20 cellular contexts compared by ENCODE assay signal in genomic region chr9:87514136-87514535, GRCh38. TPM values are rescaled to one million over a fixed set of nuclear protein-coding genes. Genes with fewer than 3 reads are reported as not detected.
A peak's percentile ranks its signal among the peaks of the same experiment; 100 is the strongest.
DNase-seq lines count a peak whose midpoint lies in the region; ATAC-seq and TF ChIP-seq lines count a peak whose summit lies in the region.
"Had no signal": no experiment of that assay in that cellular context is flagged by ENCODE, and none has a peak within 500 bp of the region (broad histone marks: within the 10 kb centered on the region; RNA-seq: fewer than 3 reads in every experiment).

No MANE protein-coding gene starts in this region.

- H3K36me3 ChIP-seq in gastrocnemius medialis = no peaks in the 10 kb centered on the region

- no peaks in the 10 kb centered on the region for H3K9me3 ChIP-seq in gastrocnemius medialis

- H3K4me1 ChIP-seq in gastrocnemius medialis = peaks cover 4 to 6% of the 10 kb centered on the region in 2 donors

- TF ChIP-seq CTCF in glutamatergic neuron (IDR thresholded peaks at IDR 0.05; ENCODE audit: partially characterized antibody, unreplicated experiment) = no peak
- no peak for TF ChIP-seq CTCF in osteocyte (IDR thresholded peaks at IDR 0.05)
- TF ChIP-seq CTCF in type B pancreatic cell (conservative IDR thresholded peaks at IDR 0.05) = no peak
- TF ChIP-seq CTCF in gastrocnemius medialis (IDR thresholded peaks at IDR 0.05 in 4 of 5, conservative IDR thresholded peaks at IDR 0.05 in 1 of 5) = no peak

- no peak for DNase-seq in stimulated activated naive CD8-positive, alpha-beta T cell treated with anti-CD3 and anti-CD28 coated beads, Interleukin-15, Interleukin-2, amounts not matched to agents 100 U/mL and 50 U/mL, for 24 hours
- no peak for DNase-seq in stimulated activated naive CD8-positive, alpha-beta T cell treated with anti-CD3 and anti-CD28 coated beads, Interleukin-15, amount 100 ng/mL, for 72 hours
- DNase-seq in glutamatergic neuron = peak; percentile 28
- peak; percentile 40 for DNase-seq in osteocyte (ENCODE audit: extremely low spot score, unreplicated experiment)
- DNase-seq in type B pancreatic cell (ENCODE audit: extremely low spot score, unreplicated experiment) = no peak
- no peak for DNase-seq in gastrocnemius medialis
- DNase-seq: CD4-positive, alpha-beta memory T cell; HFFc6; Karpas-422; NCI-H1417 treated with DMSO at 0.1 percent for 48 hours; NCI-H2029; NCI-H345; NCI-H524 treated with DMSO at 0.1 percent for 48 hours; PC-3; RPMI8226; SHP77 treated with DMSO at 0.1 percent for 48 hours had no signal

- peak; percentile 9 for ATAC-seq in stimulated activated naive CD8-positive, alpha-beta T cell treated with anti-CD3 and anti-CD28 coated beads, Interleukin-15, Interleukin-2, amounts not matched to agents 100 U/mL and 50 U/mL, for 24 hours
- no peak for ATAC-seq in stimulated activated naive CD8-positive, alpha-beta T cell treated with anti-CD3 and anti-CD28 coated beads, Interleukin-15, amount 100 ng/mL, for 72 hours
- ATAC-seq in gastrocnemius medialis (no peak), HG02798 (IDR thresholded peaks at IDR 0.05; ENCODE audit: poor library complexity, unreplicated experiment) (no peak), HG02759 (IDR thresholded peaks at IDR 0.05; ENCODE audit: unreplicated experiment) (no peak)
- ATAC-seq: PC-3 had no signal

- no peak overlapping the region for H3K27ac ChIP-seq in gastrocnemius medialis
- H3K27ac ChIP-seq: 22Rv1 had no signal

- no peak overlapping the region for H3K4me3 ChIP-seq in gastrocnemius medialis

- H3K36me3 Mint-ChIP-seq in glutamatergic neuron (ENCODE audit: unreplicated experiment) = peaks cover 12% of the 10 kb centered on the region
- H3K36me3 Mint-ChIP-seq in osteocyte (ENCODE audit: unreplicated experiment) = peaks cover 66% of the 10 kb centered on the region
- peaks cover 71% of the 10 kb centered on the region for H3K36me3 Mint-ChIP-seq in type B pancreatic cell
- H3K36me3 Mint-ChIP-seq: CD4-positive, alpha-beta memory T cell; IgD-negative memory B cell had no signal

- no peaks in the 10 kb centered on the region for H3K4me1 Mint-ChIP-seq in stimulated activated naive CD8-positive, alpha-beta T cell treated with anti-CD3 and anti-CD28 coated beads, Interleukin-15, amount 100 ng/mL, for 72 hours
- H3K4me1 Mint-ChIP-seq in glutamatergic neuron (ENCODE audit: low read depth, unreplicated experiment) = peaks cover 61% of the 10 kb centered on the region
- H3K4me1 Mint-ChIP-seq in osteocyte (ENCODE audit: unreplicated experiment) = peaks cover 64% of the 10 kb centered on the region
- peaks cover 41% of the 10 kb centered on the region for H3K4me1 Mint-ChIP-seq in type B pancreatic cell (ENCODE audit: unreplicated experiment)
- H3K4me1 Mint-ChIP-seq: CD4-positive, alpha-beta memory T cell had no signal

- in situ Hi-C loops in gastrocnemius medialis (cut with MboI; ENCODE audit: low sequenced_read_pairs in 4 of 4) = no loop called here

- peaks cover 31% of the 10 kb centered on the region for H3K27me3 Mint-ChIP-seq in stimulated activated naive CD8-positive, alpha-beta T cell treated with anti-CD3 and anti-CD28 coated beads, Interleukin-15, amount 100 ng/mL, for 72 hours
- H3K27me3 Mint-ChIP-seq in glutamatergic neuron (ENCODE audit: unreplicated experiment) = peaks cover 9% of the 10 kb centered on the region
- no peaks in the 10 kb centered on the region for H3K27me3 Mint-ChIP-seq in osteocyte (ENCODE audit: unreplicated experiment)
- H3K27me3 Mint-ChIP-seq in type B pancreatic cell = no peaks in the 10 kb centered on the region

- H3K9me3 Mint-ChIP-seq in stimulated activated naive CD8-positive, alpha-beta T cell treated with anti-CD3 and anti-CD28 coated beads, Interleukin-15, amount 100 ng/mL, for 72 hours = no peaks in the 10 kb centered on the region
- H3K9me3 Mint-ChIP-seq in glutamatergic neuron (ENCODE audit: unreplicated experiment) (peaks cover 14% of the 10 kb centered on the region), osteocyte (ENCODE audit: unreplicated experiment) (no peaks in the 10 kb centered on the region), type B pancreatic cell (peaks cover 4% of the 10 kb centered on the region)

- no peaks in the 10 kb centered on the region for H3K27me3 ChIP-seq in gastrocnemius medialis

- intact Hi-C loops in gastrocnemius medialis (cut with DNase I; ENCODE audit: low total_unique reads) = no loop called here

- TF ChIP-seq POLR2A in gastrocnemius medialis (IDR thresholded peaks at IDR 0.05) = no peak

- no peak overlapping the region for H3K4me3 Mint-ChIP-seq in stimulated activated naive CD8-positive, alpha-beta T cell treated with anti-CD3 and anti-CD28 coated beads, Interleukin-15, amount 100 ng/mL, for 72 hours
- H3K4me3 Mint-ChIP-seq in glutamatergic neuron (ENCODE audit: unreplicated experiment) (peak overlapping the region; percentile 81), osteocyte (ENCODE audit: unreplicated experiment) (no peak overlapping the region), type B pancreatic cell (no peak overlapping the region)
- H3K4me3 Mint-ChIP-seq: CD4-positive, alpha-beta memory T cell; HFFc6; IgD-negative memory B cell had no signal

- peak overlapping the region in 1 of 2 donors; percentile 27 for H3K27ac Mint-ChIP-seq in stimulated activated naive CD8-positive, alpha-beta T cell treated with anti-CD3 and anti-CD28 coated beads, Interleukin-15, amount 100 ng/mL, for 72 hours
- peak overlapping the region; percentile 90 for H3K27ac Mint-ChIP-seq in glutamatergic neuron (ENCODE audit: unreplicated experiment)
- peak overlapping the region; percentile 55 for H3K27ac Mint-ChIP-seq in osteocyte (ENCODE audit: unreplicated experiment)
- peak overlapping the region; percentile 73 for H3K27ac Mint-ChIP-seq in type B pancreatic cell
- H3K27ac Mint-ChIP-seq: CD4-positive, alpha-beta memory T cell; HFFc6 had no signal

RNA-seq across cellular contexts. Expression of gene DAPK1, which starts 16.5 kb away (rescaled TPM):
- total RNA-seq in glutamatergic neuron (ENCODE audit: unreplicated experiment) (384 TPM), osteocyte (294 and 304 TPM in 2 replicates), type B pancreatic cell (ENCODE audit: low replicate concordance) (160 and 246 TPM in 2 replicates), gastrocnemius medialis (1 to 10 TPM; 1.2 to 4.3 (median 2.7) TPM)
- total RNA-seq: PC-3 had no signal

Comparison
In these comparisons a context has a peak if more than half of its experiments do, and no peak if none do; other contexts are left out.
1. DNase-seq: peak in glutamatergic neuron (single experiment) and osteocyte (single experiment); none in stimulated activated naive CD8-positive, alpha-beta T cell treated with anti-CD3 and anti-CD28 coated beads, Interleukin-15, Interleukin-2, amounts not matched to agents 100 U/mL and 50 U/mL, for 24 hours (single experiment), stimulated activated naive CD8-positive, alpha-beta T cell treated with anti-CD3 and anti-CD28 coated beads, Interleukin-15, amount 100 ng/mL, for 72 hours (0 of 2), type B pancreatic cell (single experiment) and gastrocnemius medialis (0 of 2).
2. RNA of gene DAPK1, which starts 16.5 kb away (total RNA-seq): 384 TPM in glutamatergic neuron (single experiment), 294 to 304 TPM in osteocyte and 160 to 246 TPM in type B pancreatic cell; 1.2 to 4.3 TPM in gastrocnemius medialis; every median in the first group is over 10 times any median in the second.